ENCODE assay signal across 10 cellular contexts in the genomic region with DNA sequence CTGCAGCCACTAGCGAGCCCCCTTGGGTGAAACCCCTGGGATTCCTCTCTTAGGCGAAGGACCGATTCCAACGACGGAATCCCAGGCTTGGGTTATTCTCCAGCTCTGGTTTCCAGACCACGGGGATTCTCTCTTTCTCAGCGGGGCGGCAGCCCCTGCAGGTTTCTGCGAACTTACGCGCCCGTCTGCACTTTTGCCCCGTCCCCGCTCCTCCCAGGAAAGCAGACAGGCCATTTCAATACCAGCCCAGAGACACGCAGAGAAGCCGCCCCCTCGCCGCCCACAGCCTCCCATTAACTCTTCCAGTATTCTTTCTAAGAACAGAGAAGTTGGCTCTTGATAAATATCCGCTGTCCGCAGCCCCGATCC.
DNase-seq lines count a peak whose midpoint lies in the region; ATAC-seq and TF ChIP-seq lines count a peak whose summit lies in the region.
"Had no signal": no experiment of that assay in that cellular context is flagged by ENCODE, and none has a peak within 500 bp of the region (broad histone marks: within the 10 kb centered on the region; RNA-seq: fewer than 3 reads in every experiment).

No MANE protein-coding gene starts in this region.

- H3K4me3 ChIP-seq in epithelial cell of esophagus (ENCODE audit: low read length), result no peak overlapping the region
- peak overlapping the region; percentile 29 for H3K4me3 ChIP-seq in retinal pigment epithelial cell (ENCODE audit: low read length)

- ATAC-seq in GM18511 (IDR thresholded peaks at IDR 0.05; ENCODE audit: unreplicated experiment), result no peak
- no peak for ATAC-seq in GM19452 (IDR thresholded peaks at IDR 0.05; ENCODE audit: unreplicated experiment)
- ATAC-seq: effector memory CD8-positive, alpha-beta T cell; left lung had no signal

- DNase-seq in NCI-H2107 treated with DMSO at 0.1 percent for 48 hours (lab: John Stamatoyannopoulos, UW; ENCODE audit: unreplicated experiment), result peak; percentile 49
- no peak for DNase-seq in NCI-H2107 (lab: John Stamatoyannopoulos, UW)
- peak; percentile 24 for DNase-seq in NCI-H345 treated with DMSO at 0.1 percent for 48 hours (lab: John Stamatoyannopoulos, UW; ENCODE audit: unreplicated experiment)
- peak; percentile 1 for DNase-seq in epithelial cell of esophagus (ENCODE audit: low read depth)
- DNase-seq in retinal pigment epithelial cell (ENCODE audit: low read depth), result no peak
- no peak for DNase-seq in NAMALWA (ENCODE audit: low spot score)
- DNase-seq: effector memory CD8-positive, alpha-beta T cell had no signal

- TF ChIP-seq CTCF in epithelial cell of esophagus (IDR thresholded peaks at IDR 0.05; ENCODE audit: insufficient read depth, low read depth, low read length, missing control alignments), result no peak
- no peak for TF ChIP-seq CTCF in retinal pigment epithelial cell (conservative IDR thresholded peaks at IDR 0.05; ENCODE audit: low read depth, low read length)

Comparison
In these comparisons a context has a peak if more than half of its experiments do, and no peak if none do; other contexts are left out.
1. DNase-seq: peak in NCI-H2107 treated with DMSO at 0.1 percent for 48 hours (single experiment), NCI-H345 treated with DMSO at 0.1 percent for 48 hours (single experiment) and epithelial cell of esophagus (single experiment); none in NCI-H2107 (single experiment), retinal pigment epithelial cell (single experiment) and NAMALWA (single experiment).